Comparison of ENCODE assay signal across 19 cellular contexts in the genomic region with DNA sequence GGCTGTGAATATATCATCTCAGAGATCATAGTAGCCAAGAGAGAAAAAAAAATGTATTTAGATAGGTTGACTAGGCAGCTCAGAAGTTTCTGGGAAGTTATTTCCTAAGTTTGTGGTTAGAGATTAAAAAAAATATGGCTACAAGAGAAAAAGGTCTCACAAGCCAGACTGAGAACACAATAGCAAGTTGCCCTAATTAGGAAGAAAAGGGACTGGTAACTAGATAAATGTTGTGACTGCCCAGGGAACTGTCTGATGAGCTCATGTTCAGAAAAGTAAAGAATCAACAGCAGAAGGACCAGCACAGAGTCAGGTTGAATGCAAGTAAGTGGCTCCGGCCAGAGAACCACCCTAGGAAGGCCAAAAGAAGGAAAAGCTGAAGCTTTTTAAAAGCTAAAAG.
DNase-seq lines count a peak whose midpoint lies in the region; ATAC-seq and TF ChIP-seq lines count a peak whose summit lies in the region.
"Had no signal": no experiment of that assay in that cellular context is flagged by ENCODE, and none has a peak within 500 bp of the region (broad histone marks: within the 10 kb centered on the region; RNA-seq: fewer than 3 reads in every experiment).

No MANE protein-coding gene starts in this region.

- H3K36me3 Mint-ChIP-seq in HFFc6 (ENCODE audit: low read depth), result no peaks in the 10 kb centered on the region

- POLR2A ChIA-PET in AG04449 (lab: Yijun Ruan, JAX), result interaction anchor here (0.9 kb wide), 1 partner anchor 523 kb away, joined by 3 read pairs; no protein-coding TSS in a partner anchor

- no peaks in the 10 kb centered on the region for H4K20me1 ChIP-seq in hepatocyte (ENCODE audit: insufficient read depth, poor library complexity, severe bottlenecking)

- H3K79me2 ChIP-seq in hepatocyte, result no peaks in the 10 kb centered on the region

- intact Hi-C loops in left lung (cut with DNase I), result no loop called here

- H3K27me3 Mint-ChIP-seq in HFFc6 (ENCODE audit: insufficient read depth), result peaks cover 1% of the 10 kb centered on the region; the same call in 1 of the 2 replicates
- H3K27me3 Mint-ChIP-seq: stimulated activated naive CD8-positive, alpha-beta T cell treated with anti-CD3 and anti-CD28 coated beads, Interleukin-15, amount 100 ng/mL, for 72 hours had no signal

- no peaks in the 10 kb centered on the region for H3K9me3 Mint-ChIP-seq in HFFc6
- H3K9me3 Mint-ChIP-seq: endodermal cell; stimulated activated naive CD8-positive, alpha-beta T cell treated with anti-CD3 and anti-CD28 coated beads, Interleukin-15, amount 100 ng/mL, for 72 hours had no signal

- H3K27me3 ChIP-seq in left lung, result no peaks in the 10 kb centered on the region
- no peaks in the 10 kb centered on the region for H3K27me3 ChIP-seq in hepatocyte
- H3K27me3 ChIP-seq: gastroesophageal sphincter, MG63 had no signal

- in situ Hi-C loops in astrocyte of the cerebellum (cut with HindIII; ENCODE audit: low sequenced_read_pairs), result no loop called here

- H2AFZ ChIP-seq in hepatocyte, result no peak overlapping the region

- H3K27ac Mint-ChIP-seq in HFFc6, result peak overlapping the region; percentile 46
- H3K27ac Mint-ChIP-seq: endodermal cell; stimulated activated naive CD8-positive, alpha-beta T cell treated with anti-CD3 and anti-CD28 coated beads, Interleukin-15, amount 100 ng/mL, for 72 hours had no signal

- H3K9me3 ChIP-seq in left lung (no peaks in the 10 kb centered on the region), hepatocyte (ENCODE audit: low read depth) (no peaks in the 10 kb centered on the region)
- H3K9me3 ChIP-seq: gastroesophageal sphincter, MG63 had no signal

- H3K36me3 ChIP-seq in left lung (no peaks in the 10 kb centered on the region), hepatocyte (replicated peaks; ENCODE audit: insufficient read depth, low read depth) (no peaks in the 10 kb centered on the region)
- H3K36me3 ChIP-seq: gastroesophageal sphincter, MG63 had no signal

- 93% methylated on average over 1 of the region's 1 CpG for WGBS in hepatocyte (ENCODE audit: low lambda C conversion rate, missing lambda C conversion rate)

- H3K4me3 ChIP-seq in AG04449 (ENCODE audit: low read depth, low read length) (no peak overlapping the region), astrocyte of the cerebellum (ENCODE audit: low read depth, low read length) (no peak overlapping the region), left lung (no peak overlapping the region), hepatocyte (no peak overlapping the region)
- H3K4me3 ChIP-seq: gastroesophageal sphincter, MG63 had no signal

- peak; percentile 29 for ATAC-seq in left lung
- no peak for ATAC-seq in HG03342 (IDR thresholded peaks at IDR 0.05; ENCODE audit: unreplicated experiment)
- ATAC-seq: gastroesophageal sphincter; stimulated activated naive CD8-positive, alpha-beta T cell treated with anti-CD3 and anti-CD28 coated beads, Interleukin-15, amount 100 ng/mL, for 72 hours had no signal

- H3K4me2 ChIP-seq in hepatocyte, result no peak overlapping the region

- H3K27ac ChIP-seq in left lung, result peak overlapping the region in 1 of 2 donors; percentile 29
- H3K27ac ChIP-seq in hepatocyte, result no peak overlapping the region
- H3K27ac ChIP-seq: gastroesophageal sphincter had no signal

- CTCF ChIA-PET in AG04449 (lab: Yijun Ruan, JAX), result interaction anchor here (0.7 kb wide), 1 partner anchor 16 kb away, joined by 3 read pairs; no protein-coding TSS in a partner anchor

- peak; percentile 55 for DNase-seq in AG04449 (ENCODE audit: low read depth, low spot score)
- no peak for DNase-seq in HFFc6
- DNase-seq in astrocyte of the cerebellum (ENCODE audit: low read depth), result peak; percentile 18
- DNase-seq in left lung, result no peak
- DNase-seq in NCI-H2196 (lab: John Stamatoyannopoulos, UW; ENCODE audit: unreplicated experiment), result no peak
- no peak for DNase-seq in D341Med (ENCODE audit: low spot score)
- DNase-seq in hepatocyte (ENCODE audit: low spot score), result no peak
- DNase-seq: activated naive CD4-positive, alpha-beta T cell treated with anti-CD3 and anti-CD28 coated beads, Interleukin-2, amount 50 U/mL, for 16 hours; activated T-cell treated with anti-CD3 and anti-CD28 coated beads, Interleukin-2, amount 50 U/mL, for 1 hour; central memory CD4-positive, alpha-beta T cell; endodermal cell; MG63; NCI-H187 treated with DMSO at 0.1 percent for 48 hours; NCI-H774; posterior cingulate gyrus; stimulated activated CD4-positive, alpha-beta T cell treated with anti-CD3 and anti-CD28 coated beads, Interleukin-12 subunit alpha, Interleukin-12 subunit beta, amount 100 ng/mL, for 4 hours; stimulated activated naive CD8-positive, alpha-beta T cell treated with anti-CD3 and anti-CD28 coated beads, Interleukin-15, amount 100 ng/mL, for 72 hours had no signal

- no peaks in the 10 kb centered on the region for H3K9me2 ChIP-seq in hepatocyte (replicated peaks; ENCODE audit: insufficient read depth)

- peaks cover 11% of the 10 kb centered on the region for H3K4me1 Mint-ChIP-seq in HFFc6 (ENCODE audit: low read depth)
- H3K4me1 Mint-ChIP-seq: stimulated activated naive CD8-positive, alpha-beta T cell treated with anti-CD3 and anti-CD28 coated beads, Interleukin-15, amount 100 ng/mL, for 72 hours had no signal

- H3K4me1 ChIP-seq in left lung, result no peaks in the 10 kb centered on the region
- no peaks in the 10 kb centered on the region for H3K4me1 ChIP-seq in hepatocyte (ENCODE audit: insufficient read depth)
- H3K4me1 ChIP-seq: gastroesophageal sphincter had no signal

- no peak for TF ChIP-seq CTCF in AG04449 (IDR thresholded peaks at IDR 0.05; ENCODE audit: insufficient read depth, low read length, missing control alignments)
- no peak for TF ChIP-seq CTCF in HFFc6 (IDR thresholded peaks at IDR 0.05)
- no peak for TF ChIP-seq CTCF in astrocyte of the cerebellum (IDR thresholded peaks at IDR 0.05; ENCODE audit: low read depth, low read length, missing control alignments)
- TF ChIP-seq CTCF in left lung (IDR thresholded peaks at IDR 0.05), result no peak
- no peak for TF ChIP-seq CTCF in hepatocyte (IDR thresholded peaks at IDR 0.05; ENCODE audit: poor library complexity)

- no peak overlapping the region for H3K4me3 Mint-ChIP-seq in HFFc6
- H3K4me3 Mint-ChIP-seq: endodermal cell; stimulated activated naive CD8-positive, alpha-beta T cell treated with anti-CD3 and anti-CD28 coated beads, Interleukin-15, amount 100 ng/mL, for 72 hours had no signal

Comparison
In these comparisons a context has a peak if more than half of its experiments do, and no peak if none do; other contexts are left out.
1. DNase-seq: peak in AG04449 (single experiment) and astrocyte of the cerebellum (single experiment); none in HFFc6 (single experiment), left lung (0 of 2), NCI-H2196 (single experiment), D341Med (single experiment) and hepatocyte (single experiment).